11 cellular contexts compared by ENCODE assay signal in genomic region chr13:75312884-75313520, GRCh38.
DNase-seq lines count a peak whose midpoint lies in the region; ATAC-seq lines count a peak whose summit lies in the region.
"Had no signal": no experiment of that assay in that cellular context is flagged by ENCODE, and none has a peak within 500 bp of the region (broad histone marks: within the 10 kb centered on the region; RNA-seq: fewer than 3 reads in every experiment).

No MANE protein-coding gene starts in this region.

- no peaks in the 10 kb centered on the region for H3K9me3 Mint-ChIP-seq in CD8-positive, alpha-beta memory T cell

- peak overlapping the region in 1 of 7 donors; percentile 68 for H3K4me3 Mint-ChIP-seq in CD8-positive, alpha-beta memory T cell

- H3K36me3 Mint-ChIP-seq in CD8-positive, alpha-beta memory T cell = peaks cover 4 to 29% (median 20%) of the 10 kb centered on the region in 3 donors

- peaks cover 0 to 2% of the 10 kb centered on the region in 2 donors for H3K27me3 Mint-ChIP-seq in CD8-positive, alpha-beta memory T cell

- H3K27ac ChIP-seq in CD8-positive, alpha-beta memory T cell (ENCODE audit: low read depth, low read length) = no peak overlapping the region
- H3K27ac ChIP-seq: left lung, suprapubic skin had no signal

- no peaks in the 10 kb centered on the region for H3K9me3 ChIP-seq in CD8-positive, alpha-beta memory T cell (ENCODE audit: low read length)
- H3K9me3 ChIP-seq: left lung, suprapubic skin had no signal

- no peaks in the 10 kb centered on the region for H3K27me3 ChIP-seq in CD8-positive, alpha-beta memory T cell (ENCODE audit: insufficient read depth, low read length, poor library complexity, severe bottlenecking)
- H3K27me3 ChIP-seq: left lung, suprapubic skin had no signal

- peak; percentile 19 for DNase-seq in activated CD8-positive, alpha-beta memory T cell treated with anti-CD3 and anti-CD28 coated beads, Interleukin-2, amount 50 U/mL, for 4 hours
- DNase-seq in stimulated activated CD4-positive, alpha-beta T cell treated with anti-CD3 and anti-CD28 coated beads, Interleukin-2, amount 100 ng/mL, for 4 hours (ENCODE audit: low read depth) = peak; percentile 3
- DNase-seq in DMS153 (lab: John Stamatoyannopoulos, UW) = no peak
- DNase-seq in CD8-positive, alpha-beta memory T cell = no peak
- DNase-seq in posterior cingulate gyrus = no peak
- DNase-seq: left lung, NCI-H510A had no signal

- CTCF ChIA-PET in CD8-positive, alpha-beta memory T cell (lab: Charles Lee) = interaction anchor here (2.0 kb wide), 1 partner anchor 14 kb away, joined by 6 read pairs; no protein-coding TSS in a partner anchor

- H3K4me1 ChIP-seq in CD8-positive, alpha-beta memory T cell (ENCODE audit: insufficient read depth, low read length) = peaks cover 10% of the 10 kb centered on the region

- POLR2A ChIA-PET in CD8-positive, alpha-beta memory T cell (lab: Charles Lee) = no interaction called here

- ATAC-seq in GM19438 (IDR thresholded peaks at IDR 0.05; ENCODE audit: low read depth, unreplicated experiment) (peak; percentile 55), HG03196 (IDR thresholded peaks at IDR 0.05; ENCODE audit: unreplicated experiment) (peak; percentile 65), HG02852 (IDR thresholded peaks at IDR 0.05; ENCODE audit: unreplicated experiment) (no peak)
- ATAC-seq: left lung had no signal

- intact Hi-C loops in posterior cingulate gyrus (cut with DNase I) = no loop called here

- no peak overlapping the region for H3K27ac Mint-ChIP-seq in CD8-positive, alpha-beta memory T cell

- H3K4me3 ChIP-seq in CD8-positive, alpha-beta memory T cell (ENCODE audit: low read length) = no peak overlapping the region
- H3K4me3 ChIP-seq: left lung, suprapubic skin had no signal

- H3K36me3 ChIP-seq in CD8-positive, alpha-beta memory T cell (ENCODE audit: insufficient read depth, low read length) = peaks cover 4% of the 10 kb centered on the region
- H3K36me3 ChIP-seq: left lung had no signal

- H3K4me1 Mint-ChIP-seq in CD8-positive, alpha-beta memory T cell = peaks cover 25 to 34% (median 27%) of the 10 kb centered on the region in 3 donors

Comparison
In these comparisons a context has a peak if more than half of its experiments do, and no peak if none do; other contexts are left out.
1. DNase-seq: peak in activated CD8-positive, alpha-beta memory T cell treated with anti-CD3 and anti-CD28 coated beads, Interleukin-2, amount 50 U/mL, for 4 hours (single experiment) and stimulated activated CD4-positive, alpha-beta T cell treated with anti-CD3 and anti-CD28 coated beads, Interleukin-2, amount 100 ng/mL, for 4 hours (single experiment); none in DMS153 (single experiment), CD8-positive, alpha-beta memory T cell (0 of 5) and posterior cingulate gyrus (0 of 10).